In genomic region chr1:52032785-52033131, GRCh38 we compare ENCODE assay signal across 8 cellular contexts. TPM values are rescaled to one million over a fixed set of nuclear protein-coding genes. Genes with fewer than 3 reads are reported as not detected.
DNase-seq lines count a peak whose midpoint lies in the region; ATAC-seq, FAIRE-seq and TF ChIP-seq lines count a peak whose summit lies in the region.

No MANE protein-coding gene starts in this region.

- no peak for TF ChIP-seq RAD21 in K562 (CRISPR knock-in tag; conservative IDR thresholded peaks at IDR 0.05 in 1 of 2, IDR thresholded peaks at IDR 0.05 in 1 of 2)

- TF ChIP-seq POLR2A in K562 (conservative IDR thresholded peaks at IDR 0.05): no peak

- peak overlapping the region; percentile 93 for H2AFZ ChIP-seq in K562 (ENCODE audit: low read depth, low read length)

- no peak for TF ChIP-seq CTCF in K562 (IDR thresholded peaks at IDR 0.05 in 2 of 3, conservative IDR thresholded peaks at IDR 0.05 in 1 of 3; ENCODE audit: insufficient read depth in 2 of 3, low read depth in 1 of 3, low read length in 3 of 3)

- peak overlapping the region; percentile 88 for H3K27ac ChIP-seq in K562 (ENCODE audit: extremely low read depth, low read depth, low read length)
- no peak overlapping the region for H3K27ac ChIP-seq in iPS-20b (ENCODE audit: low read length)
- H3K27ac ChIP-seq in skeletal muscle tissue (ENCODE audit: low read depth, low read length): peak overlapping the region; percentile 88

- H4K20me1 ChIP-seq in K562 (replicated peaks; ENCODE audit: control insufficient read depth, insufficient read depth, low read length): peaks cover 17% of the 10 kb centered on the region

- FAIRE-seq in K562 (lab: Jason Lieb, UNC): no peak

- no peak for TF ChIP-seq EP300 in K562 (IDR thresholded peaks at IDR 0.05; ENCODE audit: low read length)

- CTCF ChIA-PET in K562 (lab: Yijun Ruan, JAX; ENCODE audit: low intra/inter-chr PET ratio): no interaction called here

- H3K9ac ChIP-seq in K562 (ENCODE audit: insufficient read depth in 1 of 2, low read depth in 2 of 2, low read length in 2 of 2): peak overlapping the region; percentile 88 to 100
- peak overlapping the region; percentile 83 for H3K9ac ChIP-seq in iPS-20b (ENCODE audit: low read depth, low read length)
- H3K9ac ChIP-seq in skeletal muscle tissue (ENCODE audit: low read depth in 1 of 3, low read length in 3 of 3): peak overlapping the region; percentile 77 to 94 (median 90)

- no peaks in the 10 kb centered on the region for H3K9me1 ChIP-seq in K562 (ENCODE audit: control insufficient read depth, insufficient read depth, low read length)

- H3K9me3 ChIP-seq in K562 (replicated peaks; ENCODE audit: control insufficient read depth, insufficient read depth, low read depth, low read length): no peaks in the 10 kb centered on the region
- no peaks in the 10 kb centered on the region for H3K9me3 ChIP-seq in iPS-20b (ENCODE audit: insufficient read depth, low read depth, low read length)
- no peaks in the 10 kb centered on the region for H3K9me3 ChIP-seq in skeletal muscle tissue (ENCODE audit: control insufficient read depth in 3 of 3, low read length in 3 of 3)

- WGBS in K562 (ENCODE audit: insufficient coverage, low coverage, missing lambda C conversion rate): 0% methylated on average over 24 of the region's 24 CpGs

- POLR2A ChIA-PET in K562 (lab: Yijun Ruan, JAX): interaction anchor here (0.6 to 2.7 kb wide), 11 partner anchors 10 to 513 kb away, joined by 3 to 15 read pairs (median 5); no protein-coding TSS in a partner anchor

- H3K79me2 ChIP-seq in K562 (ENCODE audit: control insufficient read depth, insufficient read depth, low read length): peaks cover 37% of the 10 kb centered on the region

- in situ Hi-C loops in K562 (cut with MboI): no loop called here

- peaks cover 34% of the 10 kb centered on the region for H3K36me3 ChIP-seq in K562 (ENCODE audit: control insufficient read depth, insufficient read depth, low read length)
- H3K36me3 ChIP-seq in iPS-20b (ENCODE audit: insufficient read depth, low read depth, low read length): peaks cover 22% of the 10 kb centered on the region
- no peaks in the 10 kb centered on the region for H3K36me3 ChIP-seq in skeletal muscle tissue (ENCODE audit: control insufficient read depth in 3 of 3, insufficient read depth in 3 of 3, low read length in 3 of 3)

- peak; percentile 75 for ATAC-seq in K562

- BruUV-seq in K562 (replicated peaks; lab: Mats Ljungman, UMichigan): no TSS peak

- H3K27me3 ChIP-seq in K562 (ENCODE audit: control insufficient read depth in 2 of 2, insufficient read depth in 2 of 2, low read length in 2 of 2): no peaks in the 10 kb centered on the region
- no peaks in the 10 kb centered on the region for H3K27me3 ChIP-seq in iPS-20b (ENCODE audit: insufficient read depth, low read length)
- H3K27me3 ChIP-seq in skeletal muscle tissue (ENCODE audit: control insufficient read depth in 3 of 3, insufficient read depth in 3 of 3, low read length in 3 of 3): no peaks in the 10 kb centered on the region

- H3K4me1 ChIP-seq in K562 (replicated peaks in 1 of 2; ENCODE audit: control insufficient read depth in 2 of 2, insufficient read depth in 2 of 2, low read length in 2 of 2) (peaks cover 12 to 17% of the 10 kb centered on the region in 2 experiments; a peak in 4 of 5 replicates), iPS-20b (ENCODE audit: insufficient read depth, low read length) (no peaks in the 10 kb centered on the region), skeletal muscle tissue (ENCODE audit: control insufficient read depth in 3 of 3, insufficient read depth in 3 of 3, low read length in 3 of 3) (peaks cover 16 to 26% (median 17%) of the 10 kb centered on the region in 3 donors)

- intact Hi-C loops in K562 (cut with micrococcal nuclease): loop anchor here (1.0 kb wide), 1 partner anchor 23 kb away; the partner anchor contains the start of gene TXNDC12

- DNase-seq in GF-D8 (lab: John Stamatoyannopoulos, UW) (peak; percentile 33), GOT3 (lab: John Stamatoyannopoulos, UW) (peak; percentile 25), NCI-H69 (lab: John Stamatoyannopoulos, UW) (peak; percentile 56), K562 (ENCODE audit: extremely low read depth in 1 of 4, low spot score in 3 of 4) (peak; percentile 48 to 68 (median 54)), NCI-H2107 treated with DMSO at 0.1 percent for 48 hours (lab: John Stamatoyannopoulos, UW; ENCODE audit: unreplicated experiment) (no peak), NCI-H2107 (lab: John Stamatoyannopoulos, UW) (no peak)

- peak overlapping the region; percentile 66 for H3K4me3 ChIP-seq in K562
- H3K4me3 ChIP-seq in iPS-20b (ENCODE audit: low read length): peak overlapping the region; percentile 86
- peak overlapping the region; percentile 95 to 100 (median 98) for H3K4me3 ChIP-seq in skeletal muscle tissue (ENCODE audit: low read length in 3 of 3)

- peak overlapping the region; percentile 94 for H3K4me2 ChIP-seq in K562 (ENCODE audit: insufficient read depth, low read length)

RNA-seq across cellular contexts. Expression of gene KTI12, which starts 0.9 kb away (rescaled TPM):
- total RNA-seq in K562 (2011; cell fraction: chromatin; rRNA removed; ENCODE audit: low replicate concordance): 17.1 and 23.9 TPM in 2 replicates
- 23.8 and 28.2 TPM in 2 replicates for total RNA-seq in K562 (2011; cell fraction: nucleolus; rRNA removed)
- 15.8 and 17.0 TPM in 2 replicates for total RNA-seq in K562 (2011; cell fraction: nucleoplasm; rRNA removed)
- total RNA-seq in K562 (2014; rRNA removed) (15.2 and 19.6 TPM in 2 replicates), K562 (2014; rRNA removed; fragmentation: Illumina TruSeq; extraction: Trizol) (11.3 and 11.7 TPM in 2 replicates), K562 (2015; rRNA removed; fragmentation: Illumina TruSeq; extraction: Trizol) (10.7 and 10.9 TPM in 2 replicates), K562 (2021) (22.8 and 25.9 TPM in 2 replicates), skeletal muscle tissue (5.7 TPM)
- polyA plus RNA-seq in K562 (2011; rRNA removed) (12.0 and 12.7 TPM in 2 replicates), K562 (2014; fragmentation: Illumina TruSeq; extraction: Trizol) (10.9 and 11.6 TPM in 2 replicates), K562 (2014; fragmentation: Nextera tagmentation; extraction: Ambion mirVana) (1 to 10 TPM; 3.1 to 4.8 TPM), K562 (2014; rRNA removed) (21.1 and 23.6 TPM in 2 replicates)
- polyA plus RNA-seq in K562 (2011; cell fraction: cytosol; rRNA removed): 13.7 and 27.1 TPM in 2 replicates
- polyA plus RNA-seq in K562 (2011; cell fraction: nucleus; rRNA removed): 12.5 and 13.1 TPM in 2 replicates
- 15.7 and 17.3 TPM in 2 replicates for polyA plus RNA-seq in K562 (2012)
- 10.1 and 11.8 TPM in 2 replicates for polyA minus RNA-seq in K562 (2011; rRNA and poly(A)+ RNA removed)
- 6.3 and 8.4 TPM in 2 replicates for polyA minus RNA-seq in K562 (2011; cell fraction: cytosol; rRNA and poly(A)+ RNA removed)
- 7.7 and 12.9 TPM in 2 replicates for polyA minus RNA-seq in K562 (2011; cell fraction: nucleus; rRNA and poly(A)+ RNA removed)

RNA-seq across cellular contexts. Expression of gene TXNDC12, which starts 22.2 kb away (rescaled TPM):
- 35.5 and 42.7 TPM in 2 replicates for total RNA-seq in K562 (2011; cell fraction: chromatin; rRNA removed; ENCODE audit: low replicate concordance)
- 45.9 and 51.5 TPM in 2 replicates for total RNA-seq in K562 (2011; cell fraction: nucleolus; rRNA removed)
- 54.7 and 62.0 TPM in 2 replicates for total RNA-seq in K562 (2011; cell fraction: nucleoplasm; rRNA removed)
- total RNA-seq in K562 (2014; rRNA removed) (33.4 and 47.6 TPM in 2 replicates), K562 (2014; rRNA removed; fragmentation: Illumina TruSeq; extraction: Trizol) (37.8 and 40.2 TPM in 2 replicates), K562 (2015; rRNA removed; fragmentation: Illumina TruSeq; extraction: Trizol) (29.7 and 34.6 TPM in 2 replicates), K562 (2021) (57.9 and 60.8 TPM in 2 replicates), skeletal muscle tissue (6.8 TPM)
- polyA plus RNA-seq in K562 (2011; rRNA removed) (45.9 and 53.1 TPM in 2 replicates), K562 (2014; fragmentation: Illumina TruSeq; extraction: Trizol) (31.7 and 32.1 TPM in 2 replicates), K562 (2014; fragmentation: Nextera tagmentation; extraction: Ambion mirVana) (10 to 100 TPM; 17.0 to 29.3 TPM), K562 (2014; rRNA removed) (43.5 and 45.4 TPM in 2 replicates)
- 17.1 and 33.6 TPM in 2 replicates for polyA plus RNA-seq in K562 (2011; cell fraction: cytosol; rRNA removed)
- polyA plus RNA-seq in K562 (2011; cell fraction: nucleus; rRNA removed): 13.3 and 16.5 TPM in 2 replicates
- 46.0 and 101 TPM in 2 replicates for polyA plus RNA-seq in K562 (2012)
- polyA minus RNA-seq in K562 (2011; rRNA and poly(A)+ RNA removed): 22.5 and 27.6 TPM in 2 replicates
- polyA minus RNA-seq in K562 (2011; cell fraction: cytosol; rRNA and poly(A)+ RNA removed): 56.3 and 58.4 TPM in 2 replicates
- polyA minus RNA-seq in K562 (2011; cell fraction: nucleus; rRNA and poly(A)+ RNA removed): 10.6 and 13.2 TPM in 2 replicates

RNA-seq across cellular contexts. Expression of gene BTF3L4, which starts 23.3 kb away (rescaled TPM):
- total RNA-seq in K562 (2011; cell fraction: chromatin; rRNA removed; ENCODE audit: low replicate concordance): 33.9 and 89.6 TPM in 2 replicates
- 32.2 and 33.0 TPM in 2 replicates for total RNA-seq in K562 (2011; cell fraction: nucleolus; rRNA removed)
- total RNA-seq in K562 (2011; cell fraction: nucleoplasm; rRNA removed): 65.7 and 117 TPM in 2 replicates
- total RNA-seq in K562 (2014; rRNA removed): 36.3 and 40.1 TPM in 2 replicates
- 102 and 114 TPM in 2 replicates for total RNA-seq in K562 (2014; rRNA removed; fragmentation: Illumina TruSeq; extraction: Trizol)
- total RNA-seq in K562 (2015; rRNA removed; fragmentation: Illumina TruSeq; extraction: Trizol): 66.4 and 73.3 TPM in 2 replicates
- total RNA-seq in K562 (2021): 54.4 and 54.9 TPM in 2 replicates
- polyA plus RNA-seq in K562 (2011; rRNA removed): 64.1 and 78.0 TPM in 2 replicates
- polyA plus RNA-seq in K562 (2011; cell fraction: cytosol; rRNA removed): 12.5 and 39.8 TPM in 2 replicates
- polyA plus RNA-seq in K562 (2011; cell fraction: nucleus; rRNA removed): 11.6 and 25.7 TPM in 2 replicates
- 49.8 and 74.5 TPM in 2 replicates for polyA plus RNA-seq in K562 (2012)
- polyA plus RNA-seq in K562 (2014; fragmentation: Illumina TruSeq; extraction: Trizol): 85.1 and 99.0 TPM in 2 replicates
- polyA plus RNA-seq in K562 (2014; fragmentation: Nextera tagmentation; extraction: Ambion mirVana): 100 to 1,000 TPM in 1 of 2 experiments, 10 to 100 TPM in 1; 90.9 to 106 TPM
- polyA plus RNA-seq in K562 (2014; rRNA removed): 72.3 and 88.8 TPM in 2 replicates
- 45.1 and 68.5 TPM in 2 replicates for polyA minus RNA-seq in K562 (2011; rRNA and poly(A)+ RNA removed)
- 31.9 and 32.6 TPM in 2 replicates for polyA minus RNA-seq in K562 (2011; cell fraction: cytosol; rRNA and poly(A)+ RNA removed)
- 19.0 and 31.0 TPM in 2 replicates for polyA minus RNA-seq in K562 (2011; cell fraction: nucleus; rRNA and poly(A)+ RNA removed)
- 53.2 TPM for total RNA-seq in skeletal muscle tissue

RNA-seq across cellular contexts. Expression of gene RAB3B, which starts 42.3 kb away (rescaled TPM):
- total RNA-seq in K562 (2011; cell fraction: chromatin; rRNA removed; ENCODE audit: low replicate concordance): 0.12 and 0.18 TPM in 2 replicates
- under 0.01 and 0.13 TPM in 2 replicates for total RNA-seq in K562 (2011; cell fraction: nucleolus; rRNA removed)
- 0.22 and 0.23 TPM in 2 replicates for total RNA-seq in K562 (2011; cell fraction: nucleoplasm; rRNA removed)
- total RNA-seq in K562 (2014; rRNA removed): 0.18 and 0.33 TPM in 2 replicates
- total RNA-seq in K562 (2014; rRNA removed; fragmentation: Illumina TruSeq; extraction: Trizol): 0.40 and 0.51 TPM in 2 replicates
- total RNA-seq in K562 (2015; rRNA removed; fragmentation: Illumina TruSeq; extraction: Trizol): 0.34 and 0.43 TPM in 2 replicates
- total RNA-seq in K562 (2021): 0.34 and 0.47 TPM in 2 replicates
- polyA plus RNA-seq in K562 (2011; rRNA removed): 0.07 TPM in 2 replicates
- polyA plus RNA-seq in K562 (2011; cell fraction: cytosol; rRNA removed): 0.04 and 0.06 TPM in 2 replicates
- 0.06 and 0.07 TPM in 2 replicates for polyA plus RNA-seq in K562 (2011; cell fraction: nucleus; rRNA removed)
- polyA plus RNA-seq in K562 (2012): 0.44 and 1.3 TPM in 2 replicates
- polyA plus RNA-seq in K562 (2014; fragmentation: Illumina TruSeq; extraction: Trizol): 0.44 and 0.45 TPM in 2 replicates
- polyA plus RNA-seq in K562 (2014; fragmentation: Nextera tagmentation; extraction: Ambion mirVana): under 1 TPM; 0.13 to 0.14 TPM
- 0.19 and 0.27 TPM in 2 replicates for polyA plus RNA-seq in K562 (2014; rRNA removed)
- polyA minus RNA-seq in K562 (2011; rRNA and poly(A)+ RNA removed): 0.12 and 0.14 TPM in 2 replicates
- polyA minus RNA-seq in K562 (2011; cell fraction: cytosol; rRNA and poly(A)+ RNA removed): 0.10 and 0.18 TPM in 2 replicates
- polyA minus RNA-seq in K562 (2011; cell fraction: nucleus; rRNA and poly(A)+ RNA removed): under 0.01 TPM in 2 replicates
- under 0.01 TPM for total RNA-seq in skeletal muscle tissue

Comparison
In these comparisons a context has a peak if more than half of its experiments do, and no peak if none do; other contexts are left out.
1. DNase-seq: peak in GF-D8 (single experiment), GOT3 (single experiment), NCI-H69 (single experiment) and K562 (4 of 4); none in NCI-H2107 treated with DMSO at 0.1 percent for 48 hours (single experiment) and NCI-H2107 (single experiment).
2. Peak in every context shown above with its lines, with median percentiles within 50 percentile points of each other: H3K4me3 ChIP-seq and H3K9ac ChIP-seq.